10 cellular contexts compared by ENCODE assay signal in genomic region chr16:50516890-50517289, GRCh38. TPM values are rescaled to one million over a fixed set of nuclear protein-coding genes. Genes with fewer than 3 reads are reported as not detected.
"Had no signal": no experiment of that assay in that cellular context is flagged by ENCODE, and none has a peak within 500 bp of the region (broad histone marks: within the 10 kb centered on the region; RNA-seq: fewer than 3 reads in every experiment).

No MANE protein-coding gene starts in this region.

- FAIRE-seq: H1, H54 had no signal

- H3K4me2 ChIP-seq: GM23338 had no signal

- H3K4me3 ChIP-seq: GM23248, GM23338, HAP-1 had no signal

- H3K36me3 ChIP-seq: HAP-1 had no signal

- H3K4me1 ChIP-seq: HAP-1 had no signal

- H3K9me3 ChIP-seq: HAP-1 had no signal

- ATAC-seq: GM23338, HCT116 had no signal

- DNase-seq: GM23248, GOT3, H7, HCEC 1CT, HFFc6 had no signal

- H3K27ac ChIP-seq: GM23248 had no signal

- H3K9ac ChIP-seq: GM23248 had no signal

- H2AFZ ChIP-seq: GM23248, GM23338 had no signal

RNA-seq across cellular contexts. Expression of gene NKD1, which starts 31.3 kb away (rescaled TPM):
- total RNA-seq: GM23248, HFFc6 had no signal
- polyA plus RNA-seq: GM23248 had no signal
